23 cellular contexts compared by ENCODE assay signal in genomic region chr13:61111529-61111928, GRCh38.
"Had no signal": no experiment of that assay in that cellular context is flagged by ENCODE, and none has a peak within 500 bp of the region (broad histone marks: within the 10 kb centered on the region; RNA-seq: fewer than 3 reads in every experiment).

No MANE protein-coding gene starts in this region.

- ATAC-seq: gastroesophageal sphincter, heart left ventricle, left cardiac atrium, left lung, left ventricle myocardium superior, lower lobe of right lung, mucosa of descending colon had no signal

- H3K36me3 Mint-ChIP-seq: naive B cell had no signal

- H3K36me3 ChIP-seq: esophagus muscularis mucosa, gastroesophageal sphincter, heart left ventricle, left lung, lower lobe of right lung had no signal

- FAIRE-seq: colon, endothelial cell of umbilical vein, islet of Langerhans, keratinocyte had no signal

- H3K4me3 ChIP-seq: coronary artery, dorsolateral prefrontal cortex, esophagus muscularis mucosa, gastroesophageal sphincter, heart left ventricle, hepatocyte, left lung, lower lobe of right lung, mucosa of descending colon had no signal

- H3K4me1 ChIP-seq: esophagus muscularis mucosa, gastroesophageal sphincter, heart left ventricle, left lung, lower lobe of right lung had no signal

- H3K27ac Mint-ChIP-seq: mesothelial cell of epicardium, naive B cell had no signal

- H3K27me3 ChIP-seq: dorsolateral prefrontal cortex, esophagus muscularis mucosa, foreskin keratinocyte, gastroesophageal sphincter, heart left ventricle, hepatocyte, left lung had no signal

- H3K4me3 Mint-ChIP-seq: mesothelial cell of epicardium, naive B cell had no signal

- H3K79me2 ChIP-seq: hepatocyte had no signal

- H3K27me3 Mint-ChIP-seq: naive B cell had no signal

- H3K4me2 ChIP-seq: hepatocyte had no signal

- H3K27ac ChIP-seq: coronary artery, dorsolateral prefrontal cortex, esophagus muscularis mucosa, foreskin keratinocyte, gastroesophageal sphincter, heart left ventricle, hepatocyte, left lung, lower lobe of right lung had no signal

- H3K9me3 ChIP-seq: esophagus muscularis mucosa, gastroesophageal sphincter, lower lobe of right lung, mucosa of descending colon had no signal

- H3K4me1 Mint-ChIP-seq: mesothelial cell of epicardium, naive B cell had no signal

- H2AFZ ChIP-seq: hepatocyte had no signal

- DNase-seq: dermis blood vessel endothelial cell; dorsolateral prefrontal cortex; effector CD4-positive, alpha-beta T cell; effector memory CD4-positive, alpha-beta T cell; heart left ventricle; hypothalamus; left cardiac atrium; left lung; left ventricle myocardium superior; lower lobe of right lung; mesenchymal stem cell; mucosa of descending colon; naive B cell had no signal
